ENCODE assay signal across 1 cellular context in genomic region chr10:126890797-126891196, GRCh38. TPM values are rescaled to one million over a fixed set of nuclear protein-coding genes. Genes with fewer than 3 reads are reported as not detected.
"Had no signal": no experiment of that assay in that cellular context is flagged by ENCODE, and none has a peak within 500 bp of the region (broad histone marks: within the 10 kb centered on the region; RNA-seq: fewer than 3 reads in every experiment).

No MANE protein-coding gene starts in this region.

RNA-seq across cellular contexts. Expression of gene DOCK1, which starts 14.4 kb away (rescaled TPM):
- total RNA-seq: OCI-LY7 had no signal
